ENCODE assay signal across 8 cellular contexts in genomic region chr17:80861892-80862291, GRCh38.
DNase-seq lines count a peak whose midpoint lies in the region; ATAC-seq and TF ChIP-seq lines count a peak whose summit lies in the region.

No MANE protein-coding gene starts in this region.

- CTCF ChIA-PET in CD4-positive, alpha-beta memory T cell (lab: Charles Lee; ENCODE audit: partially characterized antibody), result interaction anchor here (0.7 to 1.7 kb wide), 3 partner anchors 11 to 48 kb away, joined by 3 to 4 read pairs (median 4); no protein-coding TSS in a partner anchor
- CTCF ChIA-PET in activated naive CD4-positive, alpha-beta T cell treated with anti-CD3 and anti-CD28 coated beads for 36 hours (lab: Charles Lee), result interaction anchor here (0.5 to 1.1 kb wide), 4 partner anchors 29 to 69 kb away, joined by 3 to 6 read pairs (median 3); no protein-coding TSS in a partner anchor

- peak overlapping the region in 6 of 7 donors; percentile 23 to 83 (median 74) for H3K27ac Mint-ChIP-seq in CD4-positive, alpha-beta memory T cell
- peak overlapping the region; percentile 88 for H3K27ac Mint-ChIP-seq in activated naive CD4-positive, alpha-beta T cell treated with anti-CD3 and anti-CD28 coated beads for 36 hours

- no peaks in the 10 kb centered on the region for H3K36me3 ChIP-seq in CD4-positive, alpha-beta memory T cell (ENCODE audit: insufficient read depth, low read length)
- no peaks in the 10 kb centered on the region for H3K36me3 ChIP-seq in body of pancreas (replicated peaks in 1 of 2; ENCODE audit: insufficient read depth in 1 of 2, low read depth in 2 of 2)

- H3K36me3 Mint-ChIP-seq in CD4-positive, alpha-beta memory T cell, result peaks cover 25 to 26% of the 10 kb centered on the region in 2 donors
- H3K36me3 Mint-ChIP-seq in activated naive CD4-positive, alpha-beta T cell treated with anti-CD3 and anti-CD28 coated beads for 36 hours (ENCODE audit: low read depth), result peaks cover 43% of the 10 kb centered on the region

- H3K9me3 ChIP-seq in CD4-positive, alpha-beta memory T cell (ENCODE audit: control insufficient read depth in 1 of 2, low read length in 2 of 2), result no peaks in the 10 kb centered on the region
- no peaks in the 10 kb centered on the region for H3K9me3 ChIP-seq in body of pancreas

- no peaks in the 10 kb centered on the region for H3K27me3 ChIP-seq in CD4-positive, alpha-beta memory T cell (ENCODE audit: insufficient read depth, low read length)
- H3K27me3 ChIP-seq in body of pancreas, result no peaks in the 10 kb centered on the region

- H3K27me3 Mint-ChIP-seq in CD4-positive, alpha-beta memory T cell, result no peaks in the 10 kb centered on the region
- H3K27me3 Mint-ChIP-seq in activated naive CD4-positive, alpha-beta T cell treated with anti-CD3 and anti-CD28 coated beads for 36 hours (ENCODE audit: low read depth), result no peaks in the 10 kb centered on the region

- peaks cover 0 to 9% (median 0%) of the 10 kb centered on the region in 8 donors for H3K9me3 Mint-ChIP-seq in CD4-positive, alpha-beta memory T cell
- H3K9me3 Mint-ChIP-seq in activated naive CD4-positive, alpha-beta T cell treated with anti-CD3 and anti-CD28 coated beads for 36 hours, result peaks cover 18% of the 10 kb centered on the region

- no peak for ATAC-seq in body of pancreas
- no peak for ATAC-seq in GM19463 (IDR thresholded peaks at IDR 0.05; ENCODE audit: unreplicated experiment)

- H3K4me3 Mint-ChIP-seq in CD4-positive, alpha-beta memory T cell, result peak overlapping the region in 5 of 8 donors; percentile 33 to 76 (median 48)
- H3K4me3 Mint-ChIP-seq in activated naive CD4-positive, alpha-beta T cell treated with anti-CD3 and anti-CD28 coated beads for 36 hours, result no peak overlapping the region

- POLR2A ChIA-PET in CD4-positive, alpha-beta memory T cell (lab: Charles Lee; ENCODE audit: partially characterized antibody), result interaction anchor here (1.5 to 1.8 kb wide), 2 partner anchors 28 to 96 kb away, joined by 4 to 5 read pairs; no protein-coding TSS in a partner anchor

- DNase-seq in CD4-positive, alpha-beta memory T cell, result peak in 4 of 5 donors; percentile 40 to 49 (median 48)
- peak; percentile 96 for DNase-seq in NCI-H345 (lab: John Stamatoyannopoulos, UW)
- DNase-seq in activated naive CD4-positive, alpha-beta T cell treated with anti-CD3 and anti-CD28 coated beads for 36 hours, result peak; percentile 71
- DNase-seq in hypothalamus (lab: John Stamatoyannopoulos, UW), result peak in 26 of 51 donors; percentile 16 to 75 (median 42)
- peak; percentile 23 to 55 (median 42) for DNase-seq in stimulated activated naive CD4-positive, alpha-beta T cell (lab: John Stamatoyannopoulos, UW)
- DNase-seq in body of pancreas, result no peak
- DNase-seq in HK-2 (ENCODE audit: unreplicated experiment), result no peak

- H3K4me3 ChIP-seq in CD4-positive, alpha-beta memory T cell (ENCODE audit: low read length in 2 of 2), result no peak overlapping the region
- H3K4me3 ChIP-seq in body of pancreas, result no peak overlapping the region

- H3K4me1 ChIP-seq in CD4-positive, alpha-beta memory T cell (ENCODE audit: insufficient read depth, low read length), result peaks cover 32% of the 10 kb centered on the region
- peaks cover 8% of the 10 kb centered on the region for H3K4me1 ChIP-seq in body of pancreas

- 75 to 82% methylated on average over 8 of the region's 8 CpGs for WGBS in body of pancreas, 2 donors

- no peak for TF ChIP-seq POLR2A in body of pancreas (IDR thresholded peaks at IDR 0.05)

- H3K4me1 Mint-ChIP-seq in CD4-positive, alpha-beta memory T cell, result peaks cover 19 to 51% (median 38%) of the 10 kb centered on the region in 4 donors
- peaks cover 86% of the 10 kb centered on the region for H3K4me1 Mint-ChIP-seq in activated naive CD4-positive, alpha-beta T cell treated with anti-CD3 and anti-CD28 coated beads for 36 hours (ENCODE audit: low read depth)

- H3K27ac ChIP-seq in CD4-positive, alpha-beta memory T cell (ENCODE audit: low read depth, low read length), result no peak overlapping the region
- H3K27ac ChIP-seq in body of pancreas, result no peak overlapping the region

- TF ChIP-seq CTCF in body of pancreas (IDR thresholded peaks at IDR 0.05), result no peak

- intact Hi-C loops in CD4-positive, alpha-beta memory T cell (cut with micrococcal nuclease), result loop anchor here (10.0 kb wide), 1 partner anchor 197 kb away; no protein-coding TSS in a partner anchor
- intact Hi-C loops in activated naive CD4-positive, alpha-beta T cell treated with anti-CD3 and anti-CD28 coated beads for 36 hours (cut with micrococcal nuclease), result loop anchor here (1.0 kb wide), 1 partner anchor 29 kb away; no protein-coding TSS in a partner anchor
- intact Hi-C loops in body of pancreas (cut with DNase I), result no loop called here

Comparison
In these comparisons a context has a peak if more than half of its experiments do, and no peak if none do; other contexts are left out.
1. DNase-seq: peak in CD4-positive, alpha-beta memory T cell (4 of 5), NCI-H345 (single experiment), activated naive CD4-positive, alpha-beta T cell treated with anti-CD3 and anti-CD28 coated beads for 36 hours (single experiment), hypothalamus (26 of 51) and stimulated activated naive CD4-positive, alpha-beta T cell (6 of 6); none in body of pancreas (0 of 4) and HK-2 (single experiment).